8 cellular contexts compared by ENCODE assay signal in the genomic region with DNA sequence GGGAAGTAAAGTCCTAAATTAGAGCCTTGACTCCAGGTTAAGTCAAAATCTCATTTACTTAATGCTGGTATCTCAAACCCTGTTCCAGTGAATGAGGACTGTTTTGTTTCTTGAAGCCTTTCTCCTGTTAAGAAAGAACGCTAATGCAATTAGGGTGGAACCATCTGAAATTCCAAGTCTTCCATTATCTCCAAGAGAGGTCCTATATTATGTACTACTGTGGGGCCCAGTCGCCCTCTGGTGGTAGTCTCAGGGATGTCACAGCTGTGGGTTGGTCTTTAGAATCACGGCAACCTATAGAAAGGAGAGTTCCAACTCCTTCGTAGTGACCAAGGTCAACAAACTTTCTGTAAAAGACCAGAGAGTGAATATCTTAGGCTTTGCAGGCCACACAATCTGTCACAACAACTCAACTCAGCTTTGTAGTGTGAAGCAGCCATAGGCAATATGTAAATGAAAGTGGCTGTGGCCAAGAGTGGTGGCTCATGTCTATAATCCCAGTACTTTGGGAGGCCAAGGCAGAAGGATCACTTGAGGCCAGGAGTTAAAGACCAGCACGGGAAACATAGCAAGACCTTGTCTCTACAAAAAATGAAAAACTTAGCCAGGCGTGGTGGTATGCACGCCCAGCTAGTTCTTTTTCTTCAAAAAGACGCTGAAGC. TPM values are rescaled to one million over a fixed set of nuclear protein-coding genes. Genes with fewer than 3 reads are reported as not detected.
A peak's percentile ranks its signal among the peaks of the same experiment; 100 is the strongest.
DNase-seq lines count a peak whose midpoint lies in the region; ATAC-seq and TF ChIP-seq lines count a peak whose summit lies in the region.

No MANE protein-coding gene starts in this region.

- DNase-seq in Ammon's horn (ENCODE audit: low spot score) = peak; percentile 76
- peak; percentile 58 for DNase-seq in activated T-cell treated with anti-CD3 and anti-CD28 coated beads for 1 hour (ENCODE audit: low read depth)
- no peak for DNase-seq in epithelial cell of proximal tubule (ENCODE audit: low read depth)
- DNase-seq in natural killer cell treated with Interleukin-12 subunit alpha and Interleukin-12 subunit beta and Interleukin-15 and Interleukin-18, amount 100 ng/mL, for 72 hours (ENCODE audit: low spot score) = peak; percentile 74
- DNase-seq in stimulated activated naive CD8-positive, alpha-beta T cell treated with anti-CD3 and anti-CD28 coated beads, Interleukin-15, Interleukin-2, amounts not matched to agents 100 U/mL and 50 U/mL, for 24 hours = peak; percentile 72

- no peaks in the 10 kb centered on the region for H3K27me3 Mint-ChIP-seq in natural killer cell treated with Interleukin-12 subunit alpha and Interleukin-12 subunit beta and Interleukin-15 and Interleukin-18, amount 100 ng/mL, for 72 hours

- H3K4me3 ChIP-seq in OCI-LY3 (ENCODE audit: low read length) (no peak overlapping the region), epithelial cell of proximal tubule (ENCODE audit: low read depth, low read length) (no peak overlapping the region)

- peaks cover 6% of the 10 kb centered on the region for H3K36me3 ChIP-seq in OCI-LY3 (replicated peaks; ENCODE audit: low read depth, low read length)

- peaks cover 7% of the 10 kb centered on the region for H3K36me3 Mint-ChIP-seq in natural killer cell treated with Interleukin-12 subunit alpha and Interleukin-12 subunit beta and Interleukin-15 and Interleukin-18, amount 100 ng/mL, for 72 hours

- no peak overlapping the region for H2AFZ ChIP-seq in OCI-LY3 (ENCODE audit: low read depth, low read length)

- TF ChIP-seq CTCF in OCI-LY3 (IDR thresholded peaks at IDR 0.05; ENCODE audit: low read depth, low read length) (peak; percentile 75), epithelial cell of proximal tubule (conservative IDR thresholded peaks at IDR 0.05; ENCODE audit: low read depth, low read length) (peak; percentile 99)

- H3K9me3 ChIP-seq in OCI-LY3 (ENCODE audit: insufficient read depth, low read length) = no peaks in the 10 kb centered on the region

- H3K79me2 ChIP-seq in OCI-LY3 (ENCODE audit: low read length) = peaks cover 7% of the 10 kb centered on the region

- H3K4me3 Mint-ChIP-seq in natural killer cell treated with Interleukin-12 subunit alpha and Interleukin-12 subunit beta and Interleukin-15 and Interleukin-18, amount 100 ng/mL, for 72 hours = no peak overlapping the region

- no peaks in the 10 kb centered on the region for H3K27me3 ChIP-seq in OCI-LY3 (ENCODE audit: low read depth, low read length)

- no peak overlapping the region for H3K27ac Mint-ChIP-seq in natural killer cell treated with Interleukin-12 subunit alpha and Interleukin-12 subunit beta and Interleukin-15 and Interleukin-18, amount 100 ng/mL, for 72 hours

- ATAC-seq in GM18867 (IDR thresholded peaks at IDR 0.05; ENCODE audit: unreplicated experiment) = peak; percentile 77
- peak; percentile 88 for ATAC-seq in HG03432 (IDR thresholded peaks at IDR 0.05; ENCODE audit: unreplicated experiment)
- ATAC-seq in natural killer cell treated with Interleukin-12 subunit alpha and Interleukin-12 subunit beta and Interleukin-15 and Interleukin-18, amount 100 ng/mL, for 72 hours = peak; percentile 83 to 87
- ATAC-seq in stimulated activated naive CD8-positive, alpha-beta T cell treated with anti-CD3 and anti-CD28 coated beads, Interleukin-15, Interleukin-2, amounts not matched to agents 100 U/mL and 50 U/mL, for 24 hours = peak; percentile 91

- peaks cover 0 to 4% of the 10 kb centered on the region in 2 donors for H3K4me1 Mint-ChIP-seq in natural killer cell treated with Interleukin-12 subunit alpha and Interleukin-12 subunit beta and Interleukin-15 and Interleukin-18, amount 100 ng/mL, for 72 hours (ENCODE audit: low read depth in 2 of 2)

- no peaks in the 10 kb centered on the region for H3K4me1 ChIP-seq in OCI-LY3 (ENCODE audit: low read length)

- H3K9me3 Mint-ChIP-seq in natural killer cell treated with Interleukin-12 subunit alpha and Interleukin-12 subunit beta and Interleukin-15 and Interleukin-18, amount 100 ng/mL, for 72 hours = no peaks in the 10 kb centered on the region

- H3K9ac ChIP-seq in OCI-LY3 (ENCODE audit: low read length) = no peak overlapping the region

- H4K20me1 ChIP-seq in OCI-LY3 (ENCODE audit: insufficient read depth, low read length) = no peaks in the 10 kb centered on the region

- H3K27ac ChIP-seq in OCI-LY3 (ENCODE audit: low read length) = no peak overlapping the region

- no peak overlapping the region for H3K4me2 ChIP-seq in OCI-LY3 (ENCODE audit: low read length)

RNA-seq across cellular contexts. Expression of gene RPP38, which starts 9.3 kb away (rescaled TPM):
- 19.9 and 26.1 TPM in 2 replicates for total RNA-seq in epithelial cell of proximal tubule
- 10 to 100 TPM; 13.4 to 21.4 TPM for total RNA-seq in natural killer cell treated with Interleukin-12 subunit alpha and Interleukin-12 subunit beta and Interleukin-15 and Interleukin-18, amount 100 ng/mL, for 72 hours

RNA-seq across cellular contexts. Expression of gene ACBD7, which starts 17.9 kb away (rescaled TPM):
- 1.2 and 1.6 TPM in 2 replicates for total RNA-seq in epithelial cell of proximal tubule
- under 1 TPM; 0.90 to 0.98 TPM for total RNA-seq in natural killer cell treated with Interleukin-12 subunit alpha and Interleukin-12 subunit beta and Interleukin-15 and Interleukin-18, amount 100 ng/mL, for 72 hours
